Comparison of ENCODE assay signal across 8 cellular contexts in the genomic region with DNA sequence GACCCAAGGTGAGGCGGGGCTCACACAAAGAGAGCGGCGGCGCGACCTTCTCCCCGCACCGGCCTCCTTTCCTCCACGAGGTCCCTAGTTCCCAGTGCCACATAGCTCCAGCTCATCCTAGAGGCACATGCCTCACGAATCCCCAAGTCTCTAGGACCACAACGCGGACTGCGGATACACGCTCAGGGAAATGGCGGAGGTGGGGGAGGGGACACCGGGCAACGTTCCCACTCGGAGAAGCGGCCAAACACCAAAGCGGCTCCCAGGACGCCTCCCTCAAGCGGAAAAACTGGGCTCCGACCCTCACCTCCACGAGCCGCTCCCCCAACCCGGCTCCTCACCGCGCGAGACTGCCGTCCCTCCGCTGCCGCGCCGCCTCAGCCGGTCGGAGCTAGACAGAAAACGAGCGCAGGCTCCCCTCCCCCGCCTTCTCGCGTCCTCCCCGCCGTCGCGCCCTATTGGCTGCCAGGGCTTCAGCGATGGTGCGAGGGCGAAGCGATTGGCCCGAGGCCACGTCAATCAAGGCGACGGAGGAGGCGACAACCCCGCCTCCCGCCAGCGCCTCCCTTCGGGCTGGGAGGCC. TPM values are rescaled to one million over a fixed set of nuclear protein-coding genes. Genes with fewer than 3 reads are reported as not detected.
A peak's percentile ranks its signal among the peaks of the same experiment; 100 is the strongest.
DNase-seq lines count a peak whose midpoint lies in the region; ATAC-seq and TF ChIP-seq lines count a peak whose summit lies in the region.

A gene (minus strand): TSS at position 404 of the 583 bp plus-strand sequence. CDS start 1,963 bp downstream, outside the sequence.

- DNase-seq in EL, result peak; percentile 98
- DNase-seq in H4 (ENCODE audit: low spot score), result peak; percentile 95
- DNase-seq in LNCaP clone FGC (ENCODE audit: low read depth), result peak; percentile 93
- DNase-seq in RPMI8226, result peak; percentile 99
- peak; percentile 98 for DNase-seq in activated T-helper 2 cell treated with anti-CD3 and anti-CD28 coated beads, Interferon-gamma antibody, Interleukin-2, Interleukin-4, amounts not matched to agents 10 μg/mL and 5 μg/mL and 100 μg/mL, durations not matched to agents 14 hours and 24 hours and 36 hours (ENCODE audit: low spot score)
- peak; percentile 97 for DNase-seq in fibroblast of mammary gland (ENCODE audit: low read depth)
- peak in 9 of 10 donors; percentile 96 to 100 (median 100) for DNase-seq in naive thymus-derived CD8-positive, alpha-beta T cell
- peak; percentile 98 for DNase-seq in stimulated activated naive B cell treated with anti-CD40 and anti-IgM and Interleukin-4, amounts not matched to agents 10 μg/mL and 1 μg/mL and 100 μg/mL, for 72 hours

- peak within 1 kb of the TSS; percentile 100 for H3K4me3 Mint-ChIP-seq in activated T-helper 2 cell treated with anti-CD3 and anti-CD28 coated beads, Interferon-gamma antibody, Interleukin-2, Interleukin-4, amounts not matched to agents 10 μg/mL and 5 μg/mL and 100 μg/mL, durations not matched to agents 14 hours and 24 hours and 36 hours (ENCODE audit: low read depth)
- peak within 1 kb of the TSS; percentile 91 to 100 (median 98) for H3K4me3 Mint-ChIP-seq in naive thymus-derived CD8-positive, alpha-beta T cell
- peak within 1 kb of the TSS; percentile 97 to 99 for H3K4me3 Mint-ChIP-seq in stimulated activated naive B cell treated with anti-CD40 and anti-IgM and Interleukin-4, amounts not matched to agents 10 μg/mL and 1 μg/mL and 100 μg/mL, for 72 hours

- POLR2A ChIA-PET in naive thymus-derived CD8-positive, alpha-beta T cell (lab: Charles Lee), result interaction anchor here (0.8 to 5.3 kb wide), 18 partner anchors 9 to 1961 kb away, joined by 3 to 141 read pairs (median 5); a partner anchor contains a TSS

- H3K4me1 Mint-ChIP-seq in activated T-helper 2 cell treated with anti-CD3 and anti-CD28 coated beads, Interferon-gamma antibody, Interleukin-2, Interleukin-4, amounts not matched to agents 10 μg/mL and 5 μg/mL and 100 μg/mL, durations not matched to agents 14 hours and 24 hours and 36 hours (ENCODE audit: low read depth), result peaks cover 46% of the 10 kb centered on the region
- peaks cover 29 to 50% (median 44%) of the 10 kb centered on the region in 4 donors for H3K4me1 Mint-ChIP-seq in naive thymus-derived CD8-positive, alpha-beta T cell
- peaks cover 20 to 53% of the 10 kb centered on the region in 2 donors for H3K4me1 Mint-ChIP-seq in stimulated activated naive B cell treated with anti-CD40 and anti-IgM and Interleukin-4, amounts not matched to agents 10 μg/mL and 1 μg/mL and 100 μg/mL, for 72 hours

- intact Hi-C loops in activated T-helper 2 cell treated with anti-CD3 and anti-CD28 coated beads, Interferon-gamma antibody, Interleukin-2, Interleukin-4, amounts not matched to agents 10 μg/mL and 5 μg/mL and 100 μg/mL, durations not matched to agents 14 hours and 24 hours and 36 hours (cut with micrococcal nuclease), result loop anchor here (1.0 to 5.0 kb wide), 7 partner anchors 22 to 1962 kb away; a partner anchor contains a TSS

- no peaks in the 10 kb centered on the region for H3K9me3 Mint-ChIP-seq in activated T-helper 2 cell treated with anti-CD3 and anti-CD28 coated beads, Interferon-gamma antibody, Interleukin-2, Interleukin-4, amounts not matched to agents 10 μg/mL and 5 μg/mL and 100 μg/mL, durations not matched to agents 14 hours and 24 hours and 36 hours
- peaks cover 0 to 2% (median 0%) of the 10 kb centered on the region in 9 donors for H3K9me3 Mint-ChIP-seq in naive thymus-derived CD8-positive, alpha-beta T cell
- H3K9me3 Mint-ChIP-seq in stimulated activated naive B cell treated with anti-CD40 and anti-IgM and Interleukin-4, amounts not matched to agents 10 μg/mL and 1 μg/mL and 100 μg/mL, for 72 hours, result no peaks in the 10 kb centered on the region

- TF ChIP-seq CTCF in LNCaP clone FGC (IDR thresholded peaks at IDR 0.05; ENCODE audit: control insufficient read depth, extremely low read depth, insufficient read depth) (no peak), fibroblast of mammary gland (conservative IDR thresholded peaks at IDR 0.05; ENCODE audit: control insufficient read depth, insufficient read depth, low read depth, low read length) (no peak)

- peaks cover 58% of the 10 kb centered on the region for H3K36me3 Mint-ChIP-seq in activated T-helper 2 cell treated with anti-CD3 and anti-CD28 coated beads, Interferon-gamma antibody, Interleukin-2, Interleukin-4, amounts not matched to agents 10 μg/mL and 5 μg/mL and 100 μg/mL, durations not matched to agents 14 hours and 24 hours and 36 hours (ENCODE audit: low read depth)
- H3K36me3 Mint-ChIP-seq in naive thymus-derived CD8-positive, alpha-beta T cell, result peaks cover 8 to 48% (median 20%) of the 10 kb centered on the region in 3 donors
- peaks cover 38 to 46% of the 10 kb centered on the region in 2 donors for H3K36me3 Mint-ChIP-seq in stimulated activated naive B cell treated with anti-CD40 and anti-IgM and Interleukin-4, amounts not matched to agents 10 μg/mL and 1 μg/mL and 100 μg/mL, for 72 hours

- peak within 1 kb of the TSS; percentile 99 for H3K27ac Mint-ChIP-seq in activated T-helper 2 cell treated with anti-CD3 and anti-CD28 coated beads, Interferon-gamma antibody, Interleukin-2, Interleukin-4, amounts not matched to agents 10 μg/mL and 5 μg/mL and 100 μg/mL, durations not matched to agents 14 hours and 24 hours and 36 hours
- H3K27ac Mint-ChIP-seq in naive thymus-derived CD8-positive, alpha-beta T cell, result peak within 1 kb of the TSS; percentile 97 to 100 (median 100)
- peak within 1 kb of the TSS; percentile 100 for H3K27ac Mint-ChIP-seq in stimulated activated naive B cell treated with anti-CD40 and anti-IgM and Interleukin-4, amounts not matched to agents 10 μg/mL and 1 μg/mL and 100 μg/mL, for 72 hours

- peak within 1 kb of the TSS; percentile 75 for H3K4me3 ChIP-seq in LNCaP clone FGC (ENCODE audit: low read depth, low read length)
- peak within 1 kb of the TSS; percentile 99 for H3K4me3 ChIP-seq in fibroblast of mammary gland (ENCODE audit: control insufficient read depth, low read depth, low read length)

- ATAC-seq in naive thymus-derived CD8-positive, alpha-beta T cell, result peak; percentile 81 to 82
- ATAC-seq in stimulated activated naive B cell treated with anti-CD40 and anti-IgM and Interleukin-4, amounts not matched to agents 10 μg/mL and 1 μg/mL and 100 μg/mL, for 72 hours (replicated peaks), result peak; percentile 83 to 86

- no peaks in the 10 kb centered on the region for H3K27me3 Mint-ChIP-seq in activated T-helper 2 cell treated with anti-CD3 and anti-CD28 coated beads, Interferon-gamma antibody, Interleukin-2, Interleukin-4, amounts not matched to agents 10 μg/mL and 5 μg/mL and 100 μg/mL, durations not matched to agents 14 hours and 24 hours and 36 hours (ENCODE audit: low read depth)
- peaks cover 0 to 6% (median 0%) of the 10 kb centered on the region in 5 donors for H3K27me3 Mint-ChIP-seq in naive thymus-derived CD8-positive, alpha-beta T cell
- H3K27me3 Mint-ChIP-seq in stimulated activated naive B cell treated with anti-CD40 and anti-IgM and Interleukin-4, amounts not matched to agents 10 μg/mL and 1 μg/mL and 100 μg/mL, for 72 hours, result no peaks in the 10 kb centered on the region

RNA-seq across cellular contexts. Expression of the gene that starts here (rescaled TPM):
- 661 and 803 TPM in 2 replicates for total RNA-seq in H4 (2014; rRNA removed; shearing (Covaris generic))
- total RNA-seq in activated T-helper 2 cell treated with anti-CD3 and anti-CD28 coated beads, Interferon-gamma antibody, Interleukin-2, Interleukin-4, amounts not matched to agents 10 μg/mL and 5 μg/mL and 100 μg/mL, durations not matched to agents 14 hours and 24 hours and 36 hours, result 855 and 856 TPM in 2 replicates
- 100 to 1,000 TPM; 653 to 706 TPM for total RNA-seq in naive thymus-derived CD8-positive, alpha-beta T cell
- 100 to 1,000 TPM; 760 to 890 (median 849) TPM for polyA plus RNA-seq in naive thymus-derived CD8-positive, alpha-beta T cell

Comparison
In these comparisons a context has a peak if more than half of its experiments do, and no peak if none do; other contexts are left out.
1. Peak in every context shown above with its lines: DNase-seq, ATAC-seq and H3K4me3 ChIP-seq.